33 cellular contexts compared by ENCODE assay signal in the genomic region with DNA sequence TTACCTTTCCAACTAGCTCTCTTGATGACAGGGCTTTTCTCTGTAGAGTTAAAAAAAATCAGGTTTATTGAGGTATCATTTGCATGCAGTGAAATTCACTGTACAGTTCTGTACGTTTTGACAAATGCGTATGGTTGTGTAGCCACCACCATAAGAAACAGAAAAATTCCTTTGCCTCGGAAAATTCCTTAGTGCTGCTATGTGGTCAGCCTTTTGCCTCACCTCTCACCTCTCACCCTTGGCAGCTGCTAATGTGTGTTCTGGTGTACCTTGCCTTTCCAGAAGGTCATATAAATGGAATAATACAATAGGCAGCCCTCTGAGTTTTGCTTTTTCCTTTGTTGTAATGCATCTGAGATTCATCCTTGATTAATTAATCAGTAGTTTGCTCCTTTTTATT. TPM values are rescaled to one million over a fixed set of nuclear protein-coding genes. Genes with fewer than 3 reads are reported as not detected.
"Had no signal": no experiment of that assay in that cellular context is flagged by ENCODE, and none has a peak within 500 bp of the region (broad histone marks: within the 10 kb centered on the region; RNA-seq: fewer than 3 reads in every experiment).

No MANE protein-coding gene starts in this region.

- H3K9me3 ChIP-seq: adrenal gland, ascending aorta, breast epithelium had no signal

- H3K27ac ChIP-seq: adrenal gland, ascending aorta, breast epithelium, cardiac muscle cell, coronary artery, dorsolateral prefrontal cortex, WERI-Rb-1 had no signal

- H3K9me3 Mint-ChIP-seq: activated B cell treated with CpG ODN at 0.5 μM for 24 hours; activated CD4-positive, alpha-beta memory T cell treated with anti-CD3 and anti-CD28 coated beads for 36 hours; activated CD4-positive, alpha-beta T cell treated with anti-CD3 and anti-CD28 coated beads, Interleukin-2, amount 10 ng/mL, durations not matched to agents 24 days and 14 days; activated naive CD4-positive, alpha-beta T cell treated with anti-CD3 and anti-CD28 coated beads for 36 hours; activated naive CD4-positive, alpha-beta T cell treated with anti-CD3 and anti-CD28 coated beads, Interleukin-2, amount 50 U/mL, for 24 hours; activated T-helper 1 cell treated with anti-CD3 and anti-CD28 coated beads, Interleukin-12 subunit alpha, Interleukin-12 subunit beta, Interleukin-2, Interleukin-4 antibody, amounts not matched to agents 30 ng/mL and 10 ng/mL and 1 ng/mL, durations not matched to agents 14 hours and 24 hours and 36 hours; activated T-helper 2 cell treated with anti-CD3 and anti-CD28 coated beads, Interferon-gamma antibody, Interleukin-2, Interleukin-4, amounts not matched to agents 10 μg/mL and 5 μg/mL and 100 μg/mL, durations not matched to agents 14 hours and 24 hours and 36 hours; dendritic cell treated with granulocyte-macrophage colony-stimulating factor and Interleukin-4, amounts not matched to agents 40 ng/mL and 50 ng/mL, for 4 days; T-helper 2 cell treated with Interferon-gamma antibody and Interleukin-4, amounts not matched to agents 5 μg/mL and 100 μg/mL, for 36 hours had no signal

- H3K27me3 ChIP-seq: adrenal gland, ascending aorta, breast epithelium, cardiac muscle cell, dorsolateral prefrontal cortex had no signal

- H3K4me1 Mint-ChIP-seq: activated B cell treated with CpG ODN at 0.5 μM for 24 hours; activated CD4-positive, alpha-beta T cell treated with anti-CD3 and anti-CD28 coated beads, Interleukin-2, amount 10 ng/mL, durations not matched to agents 24 days and 14 days; activated CD8-positive, alpha-beta memory T cell treated with anti-CD3 and anti-CD28 coated beads, Interleukin-2, amount 10 ng/mL, durations not matched to agents 7 days and 5 days; brain; endodermal cell had no signal

- H3K27me3 Mint-ChIP-seq: activated B cell treated with CpG ODN at 0.5 μM for 24 hours; activated CD4-positive, alpha-beta memory T cell treated with anti-CD3 and anti-CD28 coated beads for 36 hours; activated CD4-positive, alpha-beta T cell treated with anti-CD3 and anti-CD28 coated beads for 36 hours; activated CD4-positive, alpha-beta T cell treated with anti-CD3 and anti-CD28 coated beads, Interleukin-2, amount 10 ng/mL, durations not matched to agents 24 days and 14 days; activated CD8-positive, alpha-beta memory T cell treated with anti-CD3 and anti-CD28 coated beads, Interleukin-2, amount 10 ng/mL, durations not matched to agents 7 days and 5 days; activated naive CD4-positive, alpha-beta T cell treated with anti-CD3 and anti-CD28 coated beads, Interleukin-2, amount 50 U/mL, for 24 hours; activated naive CD8-positive, alpha-beta T cell treated with anti-CD3 and anti-CD28 coated beads for 36 hours; activated naive CD8-positive, alpha-beta T cell treated with anti-CD3 and anti-CD28 coated beads, Interleukin-2, amount 50 U/mL, for 24 hours; dendritic cell treated with granulocyte-macrophage colony-stimulating factor and Interleukin-4, amounts not matched to agents 40 ng/mL and 50 ng/mL, for 4 days; T-helper 17 cell had no signal

- H3K27ac Mint-ChIP-seq: activated B cell treated with CpG ODN at 0.5 μM for 24 hours; activated CD4-positive, alpha-beta memory T cell treated with anti-CD3 and anti-CD28 coated beads for 36 hours; activated CD4-positive, alpha-beta T cell treated with anti-CD3 and anti-CD28 coated beads for 36 hours; activated CD4-positive, alpha-beta T cell treated with anti-CD3 and anti-CD28 coated beads, Interleukin-2, amount 10 ng/mL, durations not matched to agents 24 days and 14 days; activated CD8-positive, alpha-beta memory T cell treated with anti-CD3 and anti-CD28 coated beads, Interleukin-2, amount 10 ng/mL, durations not matched to agents 7 days and 5 days; activated CD8-positive, alpha-beta T cell treated with anti-CD3 and anti-CD28 coated beads, Interleukin-2, amount 10 ng/mL, durations not matched to agents 7 days and 5 days; activated naive CD4-positive, alpha-beta T cell treated with anti-CD3 and anti-CD28 coated beads for 36 hours; activated naive CD4-positive, alpha-beta T cell treated with anti-CD3 and anti-CD28 coated beads, Interleukin-2, amount 50 U/mL, for 24 hours; activated naive CD8-positive, alpha-beta T cell treated with anti-CD3 and anti-CD28 coated beads for 36 hours; activated naive CD8-positive, alpha-beta T cell treated with anti-CD3 and anti-CD28 coated beads, Interleukin-2, amount 50 U/mL, for 24 hours; activated T-helper 1 cell treated with anti-CD3 and anti-CD28 coated beads, Interleukin-12 subunit alpha, Interleukin-12 subunit beta, Interleukin-2, Interleukin-4 antibody, amounts not matched to agents 30 ng/mL and 10 ng/mL and 1 ng/mL, durations not matched to agents 14 hours and 24 hours and 36 hours; activated T-helper 2 cell treated with anti-CD3 and anti-CD28 coated beads, Interferon-gamma antibody, Interleukin-2, Interleukin-4, amounts not matched to agents 10 μg/mL and 5 μg/mL and 100 μg/mL, durations not matched to agents 14 hours and 24 hours and 36 hours; brain; dendritic cell treated with granulocyte-macrophage colony-stimulating factor and Interleukin-4, amounts not matched to agents 40 ng/mL and 50 ng/mL, for 4 days; endodermal cell; T-helper 17 cell; T-helper 2 cell treated with Interferon-gamma antibody and Interleukin-4, amounts not matched to agents 5 μg/mL and 100 μg/mL, for 36 hours had no signal

- H3K4me1 ChIP-seq: adrenal gland, ascending aorta, breast epithelium had no signal

- H3K4me3 Mint-ChIP-seq: activated B cell treated with CpG ODN at 0.5 μM for 24 hours; activated CD4-positive, alpha-beta memory T cell treated with anti-CD3 and anti-CD28 coated beads for 36 hours; activated CD4-positive, alpha-beta T cell treated with anti-CD3 and anti-CD28 coated beads for 36 hours; activated CD4-positive, alpha-beta T cell treated with anti-CD3 and anti-CD28 coated beads, Interleukin-2, amount 10 ng/mL, durations not matched to agents 24 days and 14 days; activated CD8-positive, alpha-beta memory T cell treated with anti-CD3 and anti-CD28 coated beads, Interleukin-2, amount 10 ng/mL, durations not matched to agents 7 days and 5 days; activated CD8-positive, alpha-beta T cell treated with anti-CD3 and anti-CD28 coated beads, Interleukin-2, amount 10 ng/mL, durations not matched to agents 7 days and 5 days; activated naive CD4-positive, alpha-beta T cell treated with anti-CD3 and anti-CD28 coated beads for 36 hours; activated naive CD4-positive, alpha-beta T cell treated with anti-CD3 and anti-CD28 coated beads, Interleukin-2, amount 50 U/mL, for 24 hours; activated naive CD8-positive, alpha-beta T cell treated with anti-CD3 and anti-CD28 coated beads for 36 hours; activated naive CD8-positive, alpha-beta T cell treated with anti-CD3 and anti-CD28 coated beads, Interleukin-2, amount 50 U/mL, for 24 hours; activated T-helper 1 cell treated with anti-CD3 and anti-CD28 coated beads, Interleukin-12 subunit alpha, Interleukin-12 subunit beta, Interleukin-2, Interleukin-4 antibody, amounts not matched to agents 30 ng/mL and 10 ng/mL and 1 ng/mL, durations not matched to agents 14 hours and 24 hours and 36 hours; brain; dendritic cell treated with granulocyte-macrophage colony-stimulating factor and Interleukin-4, amounts not matched to agents 40 ng/mL and 50 ng/mL, for 4 days; endodermal cell; T-helper 17 cell; T-helper 2 cell treated with Interferon-gamma antibody and Interleukin-4, amounts not matched to agents 5 μg/mL and 100 μg/mL, for 36 hours had no signal

- H3K4me3 ChIP-seq: adrenal gland, ascending aorta, breast epithelium, cardiac muscle cell, coronary artery, dorsolateral prefrontal cortex had no signal

- DNase-seq: activated B cell treated with CpG ODN at 0.5 μM for 24 hours; activated CD4-positive, alpha-beta T cell treated with anti-CD3 and anti-CD28 coated beads, Interleukin-2, amount 10 ng/mL, durations not matched to agents 24 days and 14 days; activated CD8-positive, alpha-beta memory T cell treated with anti-CD3 and anti-CD28 coated beads, Interleukin-2, amount 10 ng/mL, durations not matched to agents 7 days and 5 days; activated CD8-positive, alpha-beta memory T cell treated with anti-CD3 and anti-CD28 coated beads, Interleukin-2, amount 50 U/mL, for 4 hours; activated CD8-positive, alpha-beta T cell treated with anti-CD3 and anti-CD28 coated beads, Interleukin-2, amount 10 ng/mL, durations not matched to agents 7 days and 5 days; activated effector memory CD4-positive, alpha-beta T cell treated with anti-CD3 and anti-CD28 coated beads, Interleukin-2, amount 50 U/mL, for 16 hours; activated naive CD8-positive, alpha-beta T cell treated with anti-CD3 and anti-CD28 coated beads for 36 hours; activated naive CD8-positive, alpha-beta T cell treated with anti-CD3 and anti-CD28 coated beads, Interleukin-2, amount 50 U/mL, for 24 hours; activated T-cell treated with anti-CD3 and anti-CD28 coated beads, Interleukin-2, amount 50 U/mL, for 1 hour; adrenal gland; central memory CD4-positive, alpha-beta T cell; cerebellar nuclear complex; dorsolateral prefrontal cortex; effector memory CD4-positive, alpha-beta T cell; endodermal cell; foreskin fibroblast; head of caudate nucleus; T-helper 17 cell; T1000; WERI-Rb-1 had no signal

- H3K36me3 Mint-ChIP-seq: activated CD4-positive, alpha-beta memory T cell treated with anti-CD3 and anti-CD28 coated beads for 36 hours; activated CD8-positive, alpha-beta memory T cell treated with anti-CD3 and anti-CD28 coated beads, Interleukin-2, amount 10 ng/mL, durations not matched to agents 7 days and 5 days had no signal

- H3K36me3 ChIP-seq: adrenal gland, ascending aorta, breast epithelium, cardiac muscle cell, WERI-Rb-1 had no signal

RNA-seq across cellular contexts. Expression of gene PCSK5, which starts 28.4 kb away (rescaled TPM):
- total RNA-seq: activated B cell treated with CpG ODN at 0.5 μM for 24 hours had no signal
